36 cellular contexts compared by ENCODE assay signal in the genomic region with DNA sequence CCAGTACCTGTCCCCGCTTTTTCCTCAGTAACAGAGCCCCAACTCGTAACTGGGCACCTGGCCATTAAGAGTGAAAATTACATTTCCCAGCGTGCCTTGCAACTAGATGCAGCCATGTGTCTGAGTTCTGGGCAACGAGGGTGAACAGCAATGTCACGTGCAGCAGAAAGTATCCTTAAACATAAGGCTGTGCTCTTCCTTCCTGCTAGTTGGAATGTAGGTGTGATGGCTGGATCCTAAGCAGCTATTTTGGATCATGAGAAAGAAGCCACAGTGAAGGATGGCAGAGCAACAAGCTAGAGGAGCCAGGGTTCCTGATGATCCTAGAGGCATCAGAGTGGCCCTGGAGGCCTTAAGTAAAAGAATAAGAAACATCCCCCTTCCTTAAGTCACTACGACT.
"Had no signal": no experiment of that assay in that cellular context is flagged by ENCODE, and none has a peak within 500 bp of the region (broad histone marks: within the 10 kb centered on the region; RNA-seq: fewer than 3 reads in every experiment).

No MANE protein-coding gene starts in this region.

- H3K9me3 Mint-ChIP-seq: activated CD4-positive, alpha-beta T cell treated with anti-CD3 and anti-CD28 coated beads, Interleukin-2, amount 10 ng/mL, durations not matched to agents 24 days and 14 days; activated CD8-positive, alpha-beta T cell treated with anti-CD3 and anti-CD28 coated beads for 36 hours; activated naive CD8-positive, alpha-beta T cell treated with anti-CD3 and anti-CD28 coated beads for 36 hours; activated T-cell treated with anti-CD3 and anti-CD28 coated beads, Interleukin-2, amount 50 U/mL, for 72 hours; activated T-helper 17 cell treated with anti-CD3 and anti-CD28 coated beads, Interleukin-2, amount 50 U/mL, for 72 hours had no signal

- H3K4me3 ChIP-seq: MG63, Peyer's patch, SJSA1 had no signal

- FAIRE-seq: TTC549 had no signal

- H3K36me3 Mint-ChIP-seq: activated naive CD8-positive, alpha-beta T cell treated with anti-CD3 and anti-CD28 coated beads for 36 hours had no signal

- H3K4me1 Mint-ChIP-seq: activated CD4-positive, alpha-beta T cell treated with anti-CD3 and anti-CD28 coated beads, Interleukin-2, amount 10 ng/mL, durations not matched to agents 24 days and 14 days; activated T-helper 17 cell treated with anti-CD3 and anti-CD28 coated beads, Interleukin-2, amount 50 U/mL, for 72 hours had no signal

- DNase-seq: activated CD4-positive, alpha-beta T cell treated with anti-CD3 and anti-CD28 coated beads, Interleukin-2, amount 10 ng/mL, durations not matched to agents 24 days and 14 days; activated CD4-positive, alpha-beta T cell treated with anti-CD3 and anti-CD28 coated beads, Interleukin-2, amount 50 U/mL, for 4 hours; activated CD8-positive, alpha-beta T cell treated with anti-CD3 and anti-CD28 coated beads for 36 hours; activated effector memory CD4-positive, alpha-beta T cell treated with anti-CD3 and anti-CD28 coated beads, Interleukin-2, amount 50 U/mL, for 16 hours; activated naive CD4-positive, alpha-beta T cell; activated naive CD4-positive, alpha-beta T cell treated with anti-CD3 and anti-CD28 coated beads, Interleukin-2, amount 50 U/mL, for 16 hours; activated naive CD8-positive, alpha-beta T cell treated with anti-CD3 and anti-CD28 coated beads for 36 hours; activated T-cell treated with anti-CD3 and anti-CD28 coated beads, Interleukin-2, amount 50 U/mL, for 1 hour; activated T-cell treated with anti-CD3 and anti-CD28 coated beads, Interleukin-2, amount 50 U/mL, for 72 hours; amniotic stem cell; aorta; brain microvascular endothelial cell; central memory CD4-positive, alpha-beta T cell; Kasumi-1; MG63; MV-4-11; NCI-H1092; NCI-H1436 treated with DMSO at 0.1 percent for 48 hours; NCI-H187; NCI-H2029 treated with DMSO at 0.1 percent for 48 hours; NCI-H2107; NCI-H2171; NCI-H510A; NCI-H526; NCI-H748 treated with DMSO at 0.1 percent for 48 hours; NK-92 treated with Interleukin-12 subunit alpha and Interleukin-12 subunit beta, amount 100 ng/mL, for 24 hours; PC-3; Peyer's patch; RPMI8226; SHP77 treated with DMSO at 0.1 percent for 48 hours; SW 1271; T-helper 1 cell; T-helper 2 cell had no signal

- H3K36me3 ChIP-seq: brain microvascular endothelial cell, MG63, Peyer's patch, SJSA1 had no signal

- H3K27ac ChIP-seq: brain microvascular endothelial cell, Peyer's patch, SJSA1 had no signal

- H3K9me3 ChIP-seq: MG63, Peyer's patch had no signal

- H3K27me3 ChIP-seq: brain microvascular endothelial cell, MG63, Peyer's patch, SJSA1 had no signal

- H3K27ac Mint-ChIP-seq: activated CD4-positive, alpha-beta T cell treated with anti-CD3 and anti-CD28 coated beads, Interleukin-2, amount 10 ng/mL, durations not matched to agents 24 days and 14 days; activated CD8-positive, alpha-beta T cell treated with anti-CD3 and anti-CD28 coated beads for 36 hours; activated naive CD8-positive, alpha-beta T cell treated with anti-CD3 and anti-CD28 coated beads for 36 hours; activated T-cell treated with anti-CD3 and anti-CD28 coated beads, Interleukin-2, amount 50 U/mL, for 72 hours; activated T-helper 17 cell treated with anti-CD3 and anti-CD28 coated beads, Interleukin-2, amount 50 U/mL, for 72 hours had no signal

- ATAC-seq: activated CD8-positive, alpha-beta T cell treated with anti-CD3 and anti-CD28 coated beads for 36 hours; activated T-cell treated with anti-CD3 and anti-CD28 coated beads, Interleukin-2, amount 50 U/mL, for 72 hours; activated T-helper 17 cell treated with anti-CD3 and anti-CD28 coated beads, Interleukin-2, amount 50 U/mL, for 72 hours; PC-3 had no signal

- H3K4me3 Mint-ChIP-seq: activated CD4-positive, alpha-beta T cell treated with anti-CD3 and anti-CD28 coated beads, Interleukin-2, amount 10 ng/mL, durations not matched to agents 24 days and 14 days; activated CD8-positive, alpha-beta T cell treated with anti-CD3 and anti-CD28 coated beads for 36 hours; activated naive CD8-positive, alpha-beta T cell treated with anti-CD3 and anti-CD28 coated beads for 36 hours; activated T-cell treated with anti-CD3 and anti-CD28 coated beads, Interleukin-2, amount 50 U/mL, for 72 hours; activated T-helper 17 cell treated with anti-CD3 and anti-CD28 coated beads, Interleukin-2, amount 50 U/mL, for 72 hours had no signal
